ENCODE assay signal across 27 cellular contexts in the genomic region with DNA sequence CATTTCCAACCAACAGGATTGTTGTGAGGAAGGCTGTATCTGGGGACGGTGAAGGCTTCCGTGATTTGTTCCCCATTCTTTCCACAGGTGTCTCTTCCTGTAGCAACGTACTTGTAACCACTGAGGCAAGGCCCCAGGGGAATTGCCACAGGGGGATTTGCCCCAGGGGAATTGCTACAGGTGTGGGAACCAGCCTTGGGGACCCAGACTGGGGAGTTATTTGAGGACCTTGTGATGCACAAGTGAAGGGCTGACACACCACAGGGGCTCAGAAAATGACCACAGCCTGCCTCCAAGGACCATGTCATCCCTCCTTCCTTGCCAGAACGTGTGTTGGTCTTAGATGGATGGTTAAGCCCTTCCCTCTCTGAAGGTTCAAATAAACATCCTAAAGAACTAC.
"Had no signal": no experiment of that assay in that cellular context is flagged by ENCODE, and none has a peak within 500 bp of the region (broad histone marks: within the 10 kb centered on the region; RNA-seq: fewer than 3 reads in every experiment).

No MANE protein-coding gene starts in this region.

- H3K36me3 Mint-ChIP-seq: mesothelial cell of epicardium, naive B cell had no signal

- H3K27ac ChIP-seq: coronary artery, dorsolateral prefrontal cortex, epithelial cell of prostate, esophagus squamous epithelium, gastrocnemius medialis, heart left ventricle, hepatocyte, left lung, lower lobe of right lung had no signal

- H3K36me3 ChIP-seq: esophagus squamous epithelium, gastrocnemius medialis, heart left ventricle, left lung, lower lobe of right lung had no signal

- H3K4me1 Mint-ChIP-seq: naive B cell had no signal

- H3K4me2 ChIP-seq: hepatocyte had no signal

- H2AFZ ChIP-seq: hepatocyte had no signal

- H3K4me3 Mint-ChIP-seq: mesothelial cell of epicardium, naive B cell had no signal

- H3K27me3 ChIP-seq: dorsolateral prefrontal cortex, esophagus squamous epithelium, gastrocnemius medialis, heart left ventricle, hepatocyte, left lung had no signal

- H3K9me3 ChIP-seq: esophagus squamous epithelium, gastrocnemius medialis, heart left ventricle, left lung, lower lobe of right lung, mucosa of descending colon had no signal

- ATAC-seq: esophagus mucosa, gastrocnemius medialis, heart left ventricle, left cardiac atrium, left lung, left ventricle myocardium superior, lower lobe of right lung, mucosa of descending colon had no signal

- FAIRE-seq: colon, endometrium, islet of Langerhans, keratinocyte had no signal

- DNase-seq: dermis blood vessel endothelial cell; dorsolateral prefrontal cortex; effector CD4-positive, alpha-beta T cell; effector memory CD4-positive, alpha-beta T cell; erythroblast; esophagus squamous epithelium; foreskin fibroblast; foreskin melanocyte; gastrocnemius medialis; heart left ventricle; hypothalamus; left cardiac atrium; left lung; left ventricle myocardium superior; lower lobe of right lung; mesenchymal stem cell; mucosa of descending colon; naive B cell had no signal

- H3K27ac Mint-ChIP-seq: mesothelial cell of epicardium, naive B cell had no signal

- H3K9me3 Mint-ChIP-seq: mesothelial cell of epicardium had no signal

- H3K4me3 ChIP-seq: coronary artery, dorsolateral prefrontal cortex, esophagus squamous epithelium, gastrocnemius medialis, heart left ventricle, hepatocyte, left lung, lower lobe of right lung, mucosa of descending colon had no signal

- H3K4me1 ChIP-seq: esophagus squamous epithelium, gastrocnemius medialis, heart left ventricle had no signal
